Comparison of ENCODE assay signal across 1 cellular context in genomic region chr12:46456356-46457334, GRCh38.
TF ChIP-seq lines count a peak whose summit lies in the region.

No MANE protein-coding gene starts in this region.

TF ChIP-seq in HepG2, 621 proteins besides CTCF, POLR2A, EP300 and RAD21 (continued from another document and continues in another):
- TF ChIP-seq AHDC1 (CRISPR knock-in tag; IDR thresholded peaks at IDR 0.05; ENCODE audit: borderline replicate concordance): peak; percentile 46; the same call in 1 of the 2 replicates
- TF ChIP-seq ZNF546 (CRISPR knock-in tag; conservative IDR thresholded peaks at IDR 0.05): no peak
- no peak for TF ChIP-seq ELK4 (CRISPR knock-in tag; IDR thresholded peaks at IDR 0.05; ENCODE audit: borderline replicate concordance)
- no peak for TF ChIP-seq ZKSCAN1 (IDR thresholded peaks at IDR 0.05; ENCODE audit: low read length)
- TF ChIP-seq PAWR (CRISPR knock-in tag; IDR thresholded peaks at IDR 0.05; ENCODE audit: borderline replicate concordance): no peak
- TF ChIP-seq ZNF570 (CRISPR knock-in tag; IDR thresholded peaks at IDR 0.05; ENCODE audit: borderline replicate concordance): no peak
- TF ChIP-seq ZNF136 (CRISPR knock-in tag; IDR thresholded peaks at IDR 0.05; ENCODE audit: low read depth): no peak
- TF ChIP-seq USF2 (IDR thresholded peaks at IDR 0.05; ENCODE audit: low read depth, low read length): no peak
- no peak for TF ChIP-seq USF2 (CRISPR knock-in tag; IDR thresholded peaks at IDR 0.05; ENCODE audit: borderline replicate concordance)
- TF ChIP-seq MIXL1 (CRISPR knock-in tag; IDR thresholded peaks at IDR 0.05): no peak
- no peak for TF ChIP-seq ZBED4 (CRISPR knock-in tag; IDR thresholded peaks at IDR 0.05; ENCODE audit: borderline replicate concordance)
- no peak for TF ChIP-seq IRX3 (CRISPR knock-in tag; IDR thresholded peaks at IDR 0.05; ENCODE audit: borderline replicate concordance, low read depth)
- no peak for TF ChIP-seq SAFB2 (CRISPR knock-in tag; IDR thresholded peaks at IDR 0.05; ENCODE audit: borderline replicate concordance, low read depth)
- no peak for TF ChIP-seq FOSL1 (CRISPR knock-in tag; IDR thresholded peaks at IDR 0.05; ENCODE audit: borderline replicate concordance)
- TF ChIP-seq ZNF207 (IDR thresholded peaks at IDR 0.05; ENCODE audit: borderline replicate concordance): no peak
- TF ChIP-seq SOX13 (IDR thresholded peaks at IDR 0.05): no peak
- peak in 1 of 2 experiments; percentile 88; a peak in 2 of 4 replicates for TF ChIP-seq SOX13 (CRISPR knock-in tag; conservative IDR thresholded peaks at IDR 0.05 in 1 of 2, IDR thresholded peaks at IDR 0.05 in 1 of 2)
- TF ChIP-seq NFIB (CRISPR knock-in tag; IDR thresholded peaks at IDR 0.05; ENCODE audit: borderline replicate concordance): no peak
- no peak for TF ChIP-seq PLSCR1 (CRISPR knock-in tag; IDR thresholded peaks at IDR 0.05; ENCODE audit: borderline replicate concordance)
- TF ChIP-seq ZNF710 (CRISPR knock-in tag; IDR thresholded peaks at IDR 0.05; ENCODE audit: borderline replicate concordance): no peak
- TF ChIP-seq ZNF691 (CRISPR knock-in tag; IDR thresholded peaks at IDR 0.05; ENCODE audit: borderline replicate concordance, low read depth): no peak
- TF ChIP-seq ZNF761 (CRISPR knock-in tag; conservative IDR thresholded peaks at IDR 0.05): no peak
- no peak for TF ChIP-seq ZNF318 (CRISPR knock-in tag; IDR thresholded peaks at IDR 0.05)
